In genomic region chr15:70090436-70091291, GRCh38 we compare ENCODE assay signal across 1 cellular context.
TF ChIP-seq lines count a peak whose summit lies in the region.

No MANE protein-coding gene starts in this region.

TF ChIP-seq in SK-N-SH, 30 proteins besides CTCF, POLR2A, EP300 and RAD21:
- TF ChIP-seq RCOR1 (IDR thresholded peaks at IDR 0.05; ENCODE audit: low read length) (no peak), RXRA (IDR thresholded peaks at IDR 0.05; ENCODE audit: borderline replicate concordance, low read depth) (no peak), JUND (IDR thresholded peaks at IDR 0.05) (no peak), CHD2 (IDR thresholded peaks at IDR 0.05; ENCODE audit: low read length, partially characterized antibody) (no peak), SIN3A (IDR thresholded peaks at IDR 0.05; ENCODE audit: borderline replicate concordance, low read depth, low read length) (no peak), ELF1 (IDR thresholded peaks at IDR 0.05) (no peak), TEAD4 (IDR thresholded peaks at IDR 0.05; ENCODE audit: borderline replicate concordance, insufficient read depth) (no peak), YY1 (IDR thresholded peaks at IDR 0.05; ENCODE audit: low read depth) (no peak)
